Comparison of ENCODE assay signal across 12 cellular contexts in genomic region chr12:75684678-75685620, GRCh38.
DNase-seq lines count a peak whose midpoint lies in the region; ATAC-seq and TF ChIP-seq lines count a peak whose summit lies in the region.
"Had no signal": no experiment of that assay in that cellular context is flagged by ENCODE, and none has a peak within 500 bp of the region (broad histone marks: within the 10 kb centered on the region; RNA-seq: fewer than 3 reads in every experiment).

No MANE protein-coding gene starts in this region.

- H3K9me2 ChIP-seq in Karpas-422 (replicated peaks; ENCODE audit: insufficient read depth, low read length): no peaks in the 10 kb centered on the region

- peaks cover 21% of the 10 kb centered on the region for H3F3A ChIP-seq in smooth muscle cell (ENCODE audit: low read depth)

- H4K20me1 ChIP-seq in smooth muscle cell (ENCODE audit: low read depth): no peaks in the 10 kb centered on the region
- no peaks in the 10 kb centered on the region for H4K20me1 ChIP-seq in Karpas-422 (ENCODE audit: insufficient read depth, low read depth, low read length)

- peak overlapping the region; percentile 47 for H2AFZ ChIP-seq in smooth muscle cell (ENCODE audit: low read depth)
- H2AFZ ChIP-seq in Karpas-422 (ENCODE audit: low read length): no peak overlapping the region

- H3K4me2 ChIP-seq in smooth muscle cell (peak overlapping the region; percentile 71), Karpas-422 (ENCODE audit: low read depth, low read length, poor library complexity, severe bottlenecking) (no peak overlapping the region)

- H3K4me1 ChIP-seq in smooth muscle cell (ENCODE audit: low read depth) (peaks cover 5% of the 10 kb centered on the region), Karpas-422 (ENCODE audit: low read length) (peaks cover 7% of the 10 kb centered on the region)
- H3K4me1 ChIP-seq: right atrium auricular region had no signal

- no peak for ATAC-seq in GM21381 (IDR thresholded peaks at IDR 0.05; ENCODE audit: unreplicated experiment)

- H3K79me2 ChIP-seq in smooth muscle cell (ENCODE audit: low read depth): no peaks in the 10 kb centered on the region
- no peaks in the 10 kb centered on the region for H3K79me2 ChIP-seq in Karpas-422 (ENCODE audit: low read length)

- H3K27me3 ChIP-seq in smooth muscle cell (ENCODE audit: low read depth): no peaks in the 10 kb centered on the region
- no peaks in the 10 kb centered on the region for H3K27me3 ChIP-seq in Karpas-422 (ENCODE audit: low read length)
- H3K27me3 ChIP-seq: right atrium auricular region had no signal

- H3K36me3 ChIP-seq in smooth muscle cell (ENCODE audit: low read depth) (no peaks in the 10 kb centered on the region), Karpas-422 (ENCODE audit: insufficient read depth, low read length) (no peaks in the 10 kb centered on the region)
- H3K36me3 ChIP-seq: right atrium auricular region had no signal

- peak overlapping the region; percentile 36 for H3K9ac ChIP-seq in smooth muscle cell (ENCODE audit: low read depth)
- no peak overlapping the region for H3K9ac ChIP-seq in Karpas-422 (ENCODE audit: low read length)

- no peaks in the 10 kb centered on the region for H3K9me3 ChIP-seq in smooth muscle cell (replicated peaks; ENCODE audit: low read depth)
- H3K9me3 ChIP-seq in Karpas-422 (ENCODE audit: low read length): no peaks in the 10 kb centered on the region
- H3K9me3 ChIP-seq: right atrium auricular region had no signal

- no peak overlapping the region for H3K4me3 ChIP-seq in smooth muscle cell
- H3K4me3 ChIP-seq in Karpas-422 (ENCODE audit: low read length): no peak overlapping the region
- H3K4me3 ChIP-seq: right atrium auricular region had no signal

- H3K27ac ChIP-seq in epithelial cell of prostate (peak overlapping the region; percentile 99), smooth muscle cell (ENCODE audit: low read depth) (peak overlapping the region; percentile 88), Karpas-422 (ENCODE audit: low read length) (no peak overlapping the region)
- H3K27ac ChIP-seq: right atrium auricular region had no signal

- 42% methylated on average over 5 of the region's 5 CpGs for WGBS in smooth muscle cell (ENCODE audit: low lambda C conversion rate)

- TF ChIP-seq CTCF in smooth muscle cell (IDR thresholded peaks at IDR 0.05; ENCODE audit: borderline replicate concordance, insufficient read depth, poor library complexity, severe bottlenecking): no peak

- DNase-seq in H4 (ENCODE audit: low spot score) (peak; percentile 23), NCI-H226 (peak; percentile 86), epithelial cell of prostate (ENCODE audit: low read depth, low spot score) (peak; percentile 93), smooth muscle cell (lab: John Stamatoyannopoulos, UW; ENCODE audit: unreplicated experiment) (no peak), Karpas-422 (no peak), DMS53 treated with DMSO at 0.1 percent for 48 hours (lab: John Stamatoyannopoulos, UW; ENCODE audit: unreplicated experiment) (no peak)
- DNase-seq: activated naive CD4-positive, alpha-beta T cell treated with Interleukin-2 at 50 U/mL for 16 hours; DMS 273 treated with DMSO at 0.1 percent for 48 hours; NCI-H345; SIG-M5 had no signal

Comparison
In these comparisons a context has a peak if more than half of its experiments do, and no peak if none do; other contexts are left out.
1. DNase-seq: peak in H4 (single experiment), NCI-H226 (single experiment) and epithelial cell of prostate (single experiment); none in smooth muscle cell (single experiment), Karpas-422 (single experiment) and DMS53 treated with DMSO at 0.1 percent for 48 hours (single experiment).